Comparison of ENCODE assay signal across 1 cellular context in genomic region chr16:55668337-55669281, GRCh38.
TF ChIP-seq lines count a peak whose summit lies in the region.

No MANE protein-coding gene starts in this region.

TF ChIP-seq in GM23338, 12 proteins besides CTCF, POLR2A, EP300 and RAD21 (continued from another document):
- TF ChIP-seq ZNF462 (CRISPR knock-in tag; IDR thresholded peaks at IDR 0.05), result no peak
TF ChIP-seq in GM23338: peak in this region for 0.
